ENCODE assay signal across 8 cellular contexts in the genomic region with DNA sequence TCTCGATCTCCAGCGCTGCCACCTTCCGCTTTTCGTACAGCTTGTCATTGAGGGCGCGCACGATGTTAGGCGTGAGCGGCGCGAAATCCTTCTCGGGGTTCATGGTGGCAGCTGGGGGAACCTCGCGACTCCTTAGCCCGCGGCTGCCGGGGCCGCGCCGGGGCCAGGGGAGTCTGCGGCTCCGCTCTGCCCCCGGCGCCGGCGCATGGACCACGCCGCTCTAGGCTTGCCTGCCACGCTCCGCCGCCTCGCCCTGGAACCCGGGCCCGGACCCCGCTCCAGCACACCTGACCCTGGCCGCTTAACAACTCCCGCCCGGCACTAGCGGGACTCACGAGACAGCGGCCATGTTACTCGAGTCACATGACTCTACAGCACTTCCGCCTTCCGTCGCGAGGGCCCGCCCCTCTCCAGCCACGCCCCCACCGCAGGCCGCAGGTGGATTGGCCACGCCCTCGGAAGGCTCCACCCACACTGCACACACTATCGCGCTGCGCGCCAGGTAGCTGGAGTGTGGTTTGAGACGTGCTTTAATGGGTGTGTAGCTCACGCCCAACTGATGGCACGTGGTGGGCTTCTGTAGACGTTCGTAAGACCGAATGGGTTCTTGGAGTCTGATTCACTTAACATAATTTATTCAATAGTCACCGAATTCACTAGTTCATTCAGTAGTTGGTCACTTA. TPM values are rescaled to one million over a fixed set of nuclear protein-coding genes. Genes with fewer than 3 reads are reported as not detected.
DNase-seq lines count a peak whose midpoint lies in the region; ATAC-seq and TF ChIP-seq lines count a peak whose summit lies in the region.

A gene (minus strand): TSS at position 361 of the 683 bp plus-strand sequence. CDS start 258 bp downstream, at position 103.

- peak within 1 kb of the TSS; percentile 92 for H3K27ac Mint-ChIP-seq in activated T-helper 17 cell treated with anti-CD3 and anti-CD28 coated beads, Interleukin-2, amount 50 U/mL, for 72 hours
- peak within 1 kb of the TSS; percentile 82 to 91 for H3K27ac Mint-ChIP-seq in natural killer cell

- H3K36me3 Mint-ChIP-seq in activated T-helper 17 cell treated with anti-CD3 and anti-CD28 coated beads, Interleukin-2, amount 50 U/mL, for 72 hours (ENCODE audit: low read depth), result peaks cover 9% of the 10 kb centered on the region
- no peaks in the 10 kb centered on the region for H3K36me3 Mint-ChIP-seq in natural killer cell

- peaks cover 13% of the 10 kb centered on the region for H3K4me1 Mint-ChIP-seq in activated T-helper 17 cell treated with anti-CD3 and anti-CD28 coated beads, Interleukin-2, amount 50 U/mL, for 72 hours
- H3K4me1 Mint-ChIP-seq in natural killer cell, result peaks cover 31 to 33% of the 10 kb centered on the region in 2 donors

- POLR2A ChIA-PET in RWPE1 (lab: Yijun Ruan, JAX; ENCODE audit: low non-redundant PET), result interaction anchor here (0.6 kb wide), 1 partner anchor 12 kb away, joined by 3 read pairs; no protein-coding TSS in a partner anchor

- H3K4me3 Mint-ChIP-seq in activated T-helper 17 cell treated with anti-CD3 and anti-CD28 coated beads, Interleukin-2, amount 50 U/mL, for 72 hours, result peak within 1 kb of the TSS; percentile 96
- H3K4me3 Mint-ChIP-seq in natural killer cell, result peak within 1 kb of the TSS; percentile 93

- intact Hi-C loops in natural killer cell (cut with micrococcal nuclease), result no loop called here

- no peak for TF ChIP-seq CTCF in RWPE1 (conservative IDR thresholded peaks at IDR 0.05; ENCODE audit: low read depth)
- no peak for TF ChIP-seq CTCF in natural killer cell (IDR thresholded peaks at IDR 0.05)

- no peaks in the 10 kb centered on the region for H3K9me3 Mint-ChIP-seq in activated T-helper 17 cell treated with anti-CD3 and anti-CD28 coated beads, Interleukin-2, amount 50 U/mL, for 72 hours
- no peaks in the 10 kb centered on the region for H3K9me3 Mint-ChIP-seq in natural killer cell

- H3K27me3 Mint-ChIP-seq in activated T-helper 17 cell treated with anti-CD3 and anti-CD28 coated beads, Interleukin-2, amount 50 U/mL, for 72 hours, result no peaks in the 10 kb centered on the region
- H3K27me3 Mint-ChIP-seq in natural killer cell (ENCODE audit: low read depth in 2 of 2), result peaks cover 5 to 6% of the 10 kb centered on the region in 2 donors

- peak; percentile 82 for DNase-seq in EH (ENCODE audit: low read depth)
- DNase-seq in H4 (ENCODE audit: low spot score), result peak; percentile 81
- DNase-seq in LoVo (ENCODE audit: low spot score), result peak; percentile 95
- DNase-seq in RWPE1 (ENCODE audit: low spot score), result peak; percentile 95
- peak; percentile 71 for DNase-seq in fibroblast of peridontal ligament (ENCODE audit: extremely low read depth)
- DNase-seq in natural killer cell, result peak; percentile 92
- DNase-seq in stimulated activated naive CD4-positive, alpha-beta T cell treated with Interleukin-2 at 50 U/mL for 16 hours (lab: John Stamatoyannopoulos, UW), result peak; percentile 93

- H3K27ac ChIP-seq in RWPE1, result peak within 1 kb of the TSS; percentile 47

- ATAC-seq in activated T-helper 17 cell treated with anti-CD3 and anti-CD28 coated beads, Interleukin-2, amount 50 U/mL, for 72 hours (replicated peaks), result peak; percentile 92
- ATAC-seq in natural killer cell, result peak; percentile 94 to 98 (median 95)

- CTCF ChIA-PET in RWPE1 (lab: Yijun Ruan, JAX), result no interaction called here

RNA-seq across cellular contexts. Expression of the gene that starts here (rescaled TPM):
- 25.5 and 28.1 TPM in 2 replicates for total RNA-seq in H4 (2014; rRNA removed; shearing (Covaris generic))
- total RNA-seq in activated T-helper 17 cell treated with anti-CD3 and anti-CD28 coated beads, Interleukin-2, amount 50 U/mL, for 72 hours, result 10 to 100 TPM; 22.4 to 34.9 TPM
- total RNA-seq in natural killer cell, result 10 to 100 TPM; 33.9 to 45.6 (median 43.4) TPM

Comparison
In these comparisons a context has a peak if more than half of its experiments do, and no peak if none do; other contexts are left out.
1. Peak in every context shown above with its lines: DNase-seq, ATAC-seq and H3K27ac ChIP-seq.